In the genomic region with DNA sequence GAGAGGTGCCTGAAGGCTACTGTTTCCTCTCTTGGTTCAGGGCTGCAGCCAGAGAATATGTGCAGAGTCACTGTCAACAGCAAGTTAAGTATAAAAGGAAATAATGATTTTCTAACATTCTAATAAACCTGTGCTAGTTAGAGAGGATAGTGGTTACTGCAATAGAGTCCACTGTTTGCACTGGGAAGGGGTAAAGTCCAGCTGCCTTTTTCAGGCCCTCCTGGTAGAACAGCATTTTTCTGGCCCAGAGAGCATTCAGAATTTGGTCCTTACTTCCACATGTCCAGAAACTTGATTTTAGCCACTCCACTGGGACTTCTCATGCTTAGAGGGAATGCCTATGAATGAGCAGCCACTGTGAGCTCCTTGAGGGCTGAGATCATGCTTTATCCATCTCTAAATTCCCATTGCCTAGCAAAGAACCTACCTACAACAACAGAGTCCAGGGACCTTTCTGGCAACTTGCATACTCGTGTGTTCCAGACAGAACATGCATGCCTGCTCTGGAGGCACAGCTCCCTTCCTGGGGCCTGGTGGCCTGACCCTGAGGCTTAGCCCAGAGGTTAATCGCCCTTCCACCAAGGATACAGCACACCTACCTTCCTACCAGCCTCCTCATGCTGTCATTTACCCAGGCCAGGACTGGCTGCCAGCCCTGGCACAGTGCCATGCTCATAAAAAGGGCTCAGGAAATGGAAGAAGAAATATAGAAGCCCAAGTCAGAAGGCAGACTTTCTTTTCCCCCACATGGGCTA, we compare ENCODE assay signal across 1 cellular context.
TF ChIP-seq lines count a peak whose summit lies in the region.

No MANE protein-coding gene starts in this region.

TF ChIP-seq in HEK293, 187 proteins besides CTCF, POLR2A, EP300 and RAD21 (continued from another document):
- TF ChIP-seq, protein P1, sequence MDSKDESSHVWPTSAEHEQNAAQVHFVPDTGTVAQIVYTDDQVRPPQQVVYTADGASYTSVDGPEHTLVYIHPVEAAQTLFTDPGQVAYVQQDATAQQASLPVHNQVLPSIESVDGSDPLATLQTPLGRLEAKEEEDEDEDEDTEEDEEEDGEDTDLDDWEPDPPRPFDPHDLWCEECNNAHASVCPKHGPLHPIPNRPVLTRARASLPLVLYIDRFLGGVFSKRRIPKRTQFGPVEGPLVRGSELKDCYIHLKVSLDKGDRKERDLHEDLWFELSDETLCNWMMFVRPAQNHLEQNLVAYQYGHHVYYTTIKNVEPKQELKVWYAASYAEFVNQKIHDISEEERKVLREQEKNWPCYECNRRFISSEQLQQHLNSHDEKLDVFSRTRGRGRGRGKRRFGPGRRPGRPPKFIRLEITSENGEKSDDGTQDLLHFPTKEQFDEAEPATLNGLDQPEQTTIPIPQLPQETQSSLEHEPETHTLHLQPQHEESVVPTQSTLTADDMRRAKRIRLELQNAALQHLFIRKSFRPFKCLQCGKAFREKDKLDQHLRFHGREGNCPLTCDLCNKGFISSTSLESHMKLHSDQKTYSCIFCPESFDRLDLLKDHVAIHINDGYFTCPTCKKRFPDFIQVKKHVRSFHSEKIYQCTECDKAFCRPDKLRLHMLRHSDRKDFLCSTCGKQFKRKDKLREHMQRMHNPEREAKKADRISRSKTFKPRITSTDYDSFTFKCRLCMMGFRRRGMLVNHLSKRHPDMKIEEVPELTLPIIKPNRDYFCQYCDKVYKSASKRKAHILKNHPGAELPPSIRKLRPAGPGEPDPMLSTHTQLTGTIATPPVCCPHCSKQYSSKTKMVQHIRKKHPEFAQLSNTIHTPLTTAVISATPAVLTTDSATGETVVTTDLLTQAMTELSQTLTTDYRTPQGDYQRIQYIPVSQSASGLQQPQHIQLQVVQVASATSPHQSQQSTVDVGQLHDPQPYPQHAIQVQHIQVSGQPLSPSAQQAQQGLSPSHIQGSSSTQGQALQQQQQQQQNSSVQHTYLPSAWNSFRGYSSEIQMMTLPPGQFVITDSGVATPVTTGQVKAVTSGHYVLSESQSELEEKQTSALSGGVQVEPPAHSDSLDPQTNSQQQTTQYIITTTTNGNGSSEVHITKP (tag by site-specific recombination; IDR thresholded peaks at IDR 0.05) = 0 out of 2 replicates have a peak, but pooled peaks have one; percentile 18
- TF ChIP-seq ZNF600 (tag by site-specific recombination; IDR thresholded peaks at IDR 0.05) (peak; percentile 90), PRDM1 (tag by site-specific recombination; IDR thresholded peaks at IDR 0.05) (0 out of 2 replicates have a peak, but pooled peaks have one; percentile 9), ZNF341 (tag by site-specific recombination; IDR thresholded peaks at IDR 0.05; ENCODE audit: low read depth) (peak; percentile 70)
